15 cellular contexts compared by ENCODE assay signal in genomic region chr9:127473501-127473900, GRCh38.
"Had no signal": no experiment of that assay in that cellular context is flagged by ENCODE, and none has a peak within 500 bp of the region (broad histone marks: within the 10 kb centered on the region; RNA-seq: fewer than 3 reads in every experiment).

No MANE protein-coding gene starts in this region.

- H3K9me3 ChIP-seq: esophagus muscularis mucosa, gastrocnemius medialis, neutrophil, testis, tibial nerve had no signal

- DNase-seq: cortex of kidney; effector CD8-positive, alpha-beta T cell; gastrocnemius medialis; immature natural killer cell; mesendoderm; naive B cell; stimulated activated CD4-positive, alpha-beta T cell treated with anti-CD3 and anti-CD28 coated beads, Interleukin-4, amount 100 ng/mL, for 24 hours; testis had no signal

- H3K27me3 Mint-ChIP-seq: naive B cell; stimulated activated memory B cell treated with anti-CD40 and anti-IgM and Interleukin-4, amounts not matched to agents 10 μg/mL and 1 μg/mL and 100 μg/mL, for 72 hours; stimulated activated naive CD8-positive, alpha-beta T cell treated with anti-CD3 and anti-CD28 coated beads, Interleukin-15, Interleukin-2, amounts not matched to agents 100 ng/mL and 50 ng/mL, for 24 hours had no signal

- H3K27ac Mint-ChIP-seq: immature natural killer cell; nephron; stimulated activated memory B cell treated with anti-CD40 and anti-IgM and Interleukin-4, amounts not matched to agents 10 μg/mL and 1 μg/mL and 100 μg/mL, for 72 hours; stimulated activated naive CD8-positive, alpha-beta T cell treated with anti-CD3 and anti-CD28 coated beads, Interleukin-15, Interleukin-2, amounts not matched to agents 100 ng/mL and 50 ng/mL, for 24 hours had no signal

- H3K27ac ChIP-seq: esophagus muscularis mucosa, gastrocnemius medialis, neutrophil, testis, tibial nerve had no signal

- H3K4me1 Mint-ChIP-seq: immature natural killer cell; naive B cell; nephron; stimulated activated memory B cell treated with anti-CD40 and anti-IgM and Interleukin-4, amounts not matched to agents 10 μg/mL and 1 μg/mL and 100 μg/mL, for 72 hours had no signal

- H3K4me1 ChIP-seq: esophagus muscularis mucosa, gastrocnemius medialis, testis, tibial nerve had no signal

- H3K4me3 ChIP-seq: dorsolateral prefrontal cortex, esophagus muscularis mucosa, gastrocnemius medialis, testis, tibial nerve had no signal

- H3K27me3 ChIP-seq: dorsolateral prefrontal cortex, esophagus muscularis mucosa, gastrocnemius medialis, neutrophil, testis, tibial nerve had no signal

- ATAC-seq: gastrocnemius medialis; stimulated activated memory B cell treated with anti-CD40 and anti-IgM and Interleukin-4, amounts not matched to agents 10 μg/mL and 1 μg/mL and 100 μg/mL, for 72 hours had no signal

- H3K9me3 Mint-ChIP-seq: immature natural killer cell; nephron; stimulated activated memory B cell treated with anti-CD40 and anti-IgM and Interleukin-4, amounts not matched to agents 10 μg/mL and 1 μg/mL and 100 μg/mL, for 72 hours had no signal

- H3K4me3 Mint-ChIP-seq: immature natural killer cell; nephron; stimulated activated memory B cell treated with anti-CD40 and anti-IgM and Interleukin-4, amounts not matched to agents 10 μg/mL and 1 μg/mL and 100 μg/mL, for 72 hours; stimulated activated naive CD8-positive, alpha-beta T cell treated with anti-CD3 and anti-CD28 coated beads, Interleukin-15, Interleukin-2, amounts not matched to agents 100 ng/mL and 50 ng/mL, for 24 hours had no signal
